16 cellular contexts compared by ENCODE assay signal in the genomic region with DNA sequence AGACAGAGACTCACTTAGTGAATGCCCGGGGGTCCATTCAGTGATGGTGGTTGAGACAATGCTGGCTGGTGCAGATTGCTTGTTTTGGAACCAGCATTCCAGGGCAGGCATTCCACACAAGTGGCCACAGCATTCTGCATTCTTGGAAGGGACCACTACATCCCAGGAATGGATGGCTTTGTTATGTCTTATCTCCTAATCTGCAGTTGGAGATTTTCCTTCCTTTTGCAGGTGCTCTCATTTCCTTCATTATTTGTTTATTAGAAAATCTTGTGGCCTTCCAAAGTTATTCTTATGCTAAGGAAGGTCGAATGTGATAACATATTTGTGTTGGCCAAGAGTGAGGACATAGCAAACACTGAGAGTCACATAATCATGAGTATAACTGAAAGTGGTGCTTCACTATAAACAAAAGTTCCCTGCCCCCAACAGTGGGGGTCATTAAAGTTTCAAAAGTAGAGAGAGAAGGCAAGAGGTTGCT.
DNase-seq lines count a peak whose midpoint lies in the region; ATAC-seq, FAIRE-seq and TF ChIP-seq lines count a peak whose summit lies in the region.
"Had no signal": no experiment of that assay in that cellular context is flagged by ENCODE, and none has a peak within 500 bp of the region (broad histone marks: within the 10 kb centered on the region; RNA-seq: fewer than 3 reads in every experiment).

No MANE protein-coding gene starts in this region.

- H2BK15ac ChIP-seq in IMR-90 (ENCODE audit: low read depth, low read length): no peak overlapping the region

- H4K5ac ChIP-seq in IMR-90 (ENCODE audit: low read depth, low read length): no peak overlapping the region

- H3K4ac ChIP-seq in IMR-90 (ENCODE audit: low read depth, low read length): peak overlapping the region; percentile 25; the same call in 1 of the 2 replicates

- no peak overlapping the region for H3K14ac ChIP-seq in IMR-90 (replicated peaks; ENCODE audit: low read depth, low read length)

- intact Hi-C loops in IMR-90 (cut with micrococcal nuclease): loop anchor here (5.0 kb wide), 2 partner anchors 62 to 353 kb away; no protein-coding TSS in a partner anchor
- intact Hi-C loops in pancreas (cut with DNase I): no loop called here

- H2AK9ac ChIP-seq in IMR-90 (replicated peaks; ENCODE audit: low read depth, low read length, poor library complexity): peak overlapping the region; percentile 6

- TF ChIP-seq POLR2A in IMR-90 (IDR thresholded peaks at IDR 0.05; ENCODE audit: low read depth, low read length): no peak

- dilution Hi-C loops in IMR-90 (cut with HindIII; ENCODE audit: low sequenced_read_pairs, unreplicated experiment): no loop called here

- TF ChIP-seq RAD21 in IMR-90 (IDR thresholded peaks at IDR 0.05; ENCODE audit: low read length): no peak

- POLR2A ChIA-PET in IMR-90 (lab: Charles Lee; ENCODE audit: unreplicated experiment): no interaction called here

- peak overlapping the region; percentile 44; the same call in 1 of the 2 replicates for H3K18ac ChIP-seq in IMR-90 (ENCODE audit: low read depth, low read length)

- CTCF ChIA-PET in IMR-90 (lab: Yijun Ruan, JAX): interaction anchor here (0.7 kb wide), 1 partner anchor 344 kb away, joined by 4 read pairs; no protein-coding TSS in a partner anchor

- FAIRE-seq in urothelium cell line (lab: Jason Lieb, UNC): peak; percentile 88
- no peak for FAIRE-seq in pancreas (lab: Jason Lieb, UNC)
- FAIRE-seq: keratinocyte had no signal

- peak; percentile 38 for DNase-seq in IMR-90
- peak; percentile 79 for DNase-seq in endodermal cell
- DNase-seq in iPS-NIHi7 (ENCODE audit: extremely low spot score): peak; percentile 38
- peak; percentile 48 for DNase-seq in urothelium cell line (ENCODE audit: low spot score)
- DNase-seq in pancreas: no peak
- DNase-seq in activated naive CD4-positive, alpha-beta T cell treated with Interleukin-2 at 50 U/mL for 16 hours: no peak
- no peak for DNase-seq in NCI-H1694 (lab: John Stamatoyannopoulos, UW)
- DNase-seq: activated CD8-positive, alpha-beta memory T cell treated with anti-CD3 and anti-CD28 coated beads, Interleukin-2, amount 10 ng/mL, durations not matched to agents 7 days and 5 days; CD4-positive, alpha-beta T cell; MG63; mucosa of descending colon; RPMI8226; substantia nigra had no signal

- H2AFZ ChIP-seq in IMR-90 (replicated peaks; ENCODE audit: low read length, poor library complexity): no peak overlapping the region
- H2AFZ ChIP-seq: parathyroid adenoma had no signal

- no peak overlapping the region for H3K27ac Mint-ChIP-seq in endodermal cell
- H3K27ac Mint-ChIP-seq: activated CD8-positive, alpha-beta memory T cell treated with anti-CD3 and anti-CD28 coated beads, Interleukin-2, amount 10 ng/mL, durations not matched to agents 7 days and 5 days; CD4-positive, alpha-beta T cell; T-helper 1 cell treated with Interleukin-12 subunit alpha and Interleukin-12 subunit beta and Interleukin-4 antibody, amounts not matched to agents 30 μg/mL and 1 μg/mL, for 36 hours had no signal

- ATAC-seq in IMR-90 (ENCODE audit: low read depth) (peak; percentile 62), pancreas (no peak)
- ATAC-seq: activated CD8-positive, alpha-beta memory T cell treated with anti-CD3 and anti-CD28 coated beads, Interleukin-2, amount 10 ng/mL, durations not matched to agents 7 days and 5 days; mucosa of descending colon had no signal

- H3K4me2 ChIP-seq in IMR-90 (ENCODE audit: low read depth, low read length): no peak overlapping the region

- H3K9me1 ChIP-seq in IMR-90 (ENCODE audit: insufficient read depth, low read length): peaks cover 3% of the 10 kb centered on the region; the same call in 1 of the 2 replicates

- no peaks in the 10 kb centered on the region for H4K20me1 ChIP-seq in IMR-90 (ENCODE audit: insufficient read depth, low read length)

- BruUV-seq in IMR-90 (replicated peaks; lab: Mats Ljungman, UMichigan): no TSS peak

- WGBS in IMR-90 (ENCODE audit: extremely low coverage in 2 of 2, insufficient read length in 1 of 2), 2 experiments: no CpG with 5 or more reads among the region's 2 CpGs
- WGBS in endodermal cell (ENCODE audit: insufficient coverage in 1 of 2, insufficient read length in 1 of 2), 2 experiments: 37 to 57% methylated on average over 2 of the region's 2 CpGs
- WGBS in pancreas, 2 donors: 24 to 30% methylated on average over 2 of the region's 2 CpGs

- H3K4me1 ChIP-seq in IMR-90 (ENCODE audit: control insufficient read depth, insufficient read depth, low read length) (peaks cover 15% of the 10 kb centered on the region), endodermal cell (ENCODE audit: control insufficient read depth, insufficient read depth, low read length) (peaks cover 7% of the 10 kb centered on the region), pancreas (peaks cover 0 to 4% (median 0%) of the 10 kb centered on the region in 3 donors)
- H3K4me1 ChIP-seq: parathyroid adenoma had no signal

- H3K27me3 Mint-ChIP-seq in endodermal cell (ENCODE audit: insufficient read depth): peaks cover 4% of the 10 kb centered on the region
- H3K27me3 Mint-ChIP-seq: activated CD8-positive, alpha-beta memory T cell treated with anti-CD3 and anti-CD28 coated beads, Interleukin-2, amount 10 ng/mL, durations not matched to agents 7 days and 5 days had no signal

- peaks cover 10% of the 10 kb centered on the region for H3K4me1 Mint-ChIP-seq in endodermal cell

- in situ Hi-C loops in IMR-90 (cut with MboI; ENCODE audit: low sequenced_read_pairs): no loop called here

- no peaks in the 10 kb centered on the region for H3K79me1 ChIP-seq in IMR-90 (ENCODE audit: low read depth in 1 of 2, low read length in 2 of 2)

- H3K23ac ChIP-seq in IMR-90 (ENCODE audit: low read depth, low read length): no peak overlapping the region

- H3K4me3 ChIP-seq in IMR-90 (ENCODE audit: insufficient read depth, low read depth, low read length): no peak overlapping the region
- no peak overlapping the region for H3K4me3 ChIP-seq in endodermal cell (ENCODE audit: low read length)
- H3K4me3 ChIP-seq in pancreas: no peak overlapping the region
- H3K4me3 ChIP-seq: MG63, mucosa of descending colon had no signal

- H3K9me3 Mint-ChIP-seq in endodermal cell: no peaks in the 10 kb centered on the region
- H3K9me3 Mint-ChIP-seq: CD4-positive, alpha-beta T cell; T-helper 1 cell treated with Interleukin-12 subunit alpha and Interleukin-12 subunit beta and Interleukin-4 antibody, amounts not matched to agents 30 μg/mL and 1 μg/mL, for 36 hours had no signal

- 0 out of 2 replicates have a peak overlapping the region, but pooled peaks have one; percentile 6 for H2AK5ac ChIP-seq in IMR-90 (ENCODE audit: low read depth, low read length)

- no peaks in the 10 kb centered on the region for H3K36me3 Mint-ChIP-seq in endodermal cell (ENCODE audit: low read depth)
- H3K36me3 Mint-ChIP-seq: activated CD8-positive, alpha-beta memory T cell treated with anti-CD3 and anti-CD28 coated beads, Interleukin-2, amount 10 ng/mL, durations not matched to agents 7 days and 5 days had no signal

- no peak for TF ChIP-seq CTCF in IMR-90 (conservative IDR thresholded peaks at IDR 0.05; ENCODE audit: low read depth, low read length)
- TF ChIP-seq CTCF in endodermal cell (conservative IDR thresholded peaks at IDR 0.05): no peak
- TF ChIP-seq CTCF in pancreas (IDR thresholded peaks at IDR 0.05): no peak

- no peak overlapping the region for H4K8ac ChIP-seq in IMR-90 (ENCODE audit: low read depth in 2 of 2, low read length in 2 of 2)

- H3K27ac ChIP-seq in IMR-90 (ENCODE audit: insufficient read depth, low read length) (no peak overlapping the region), endodermal cell (ENCODE audit: low read depth, low read length) (no peak overlapping the region), pancreas (no peak overlapping the region)
- H3K27ac ChIP-seq: parathyroid adenoma had no signal

- H4K91ac ChIP-seq in IMR-90 (ENCODE audit: insufficient read depth, low read depth, low read length): peak overlapping the region; percentile 2; the same call in 1 of the 2 replicates

- H3K9ac ChIP-seq in IMR-90 (ENCODE audit: low read depth, low read length): no peak overlapping the region
- H3K9ac ChIP-seq in endodermal cell (ENCODE audit: extremely low read depth, low read length, poor library complexity, severe bottlenecking): no peak overlapping the region
- H3K9ac ChIP-seq: parathyroid adenoma had no signal

- H3K56ac ChIP-seq in IMR-90 (ENCODE audit: extremely low read depth, insufficient read depth, low read length): no peak overlapping the region

- 0 out of 2 replicates have a peak overlapping the region, but pooled peaks have one; percentile 18 for H2BK120ac ChIP-seq in IMR-90 (ENCODE audit: low read depth, low read length)

- no peaks in the 10 kb centered on the region for H3K36me3 ChIP-seq in IMR-90 (ENCODE audit: control insufficient read depth, insufficient read depth, low read length)
- no peaks in the 10 kb centered on the region for H3K36me3 ChIP-seq in endodermal cell (ENCODE audit: control insufficient read depth, insufficient read depth, low read length)
- H3K36me3 ChIP-seq in pancreas: no peaks in the 10 kb centered on the region
- H3K36me3 ChIP-seq: MG63 had no signal

- no peak overlapping the region for H3K4me3 Mint-ChIP-seq in endodermal cell
- H3K4me3 Mint-ChIP-seq: activated CD8-positive, alpha-beta memory T cell treated with anti-CD3 and anti-CD28 coated beads, Interleukin-2, amount 10 ng/mL, durations not matched to agents 7 days and 5 days; CD4-positive, alpha-beta T cell; T-helper 1 cell treated with Interleukin-12 subunit alpha and Interleukin-12 subunit beta and Interleukin-4 antibody, amounts not matched to agents 30 μg/mL and 1 μg/mL, for 36 hours had no signal

- H3K9me3 ChIP-seq in IMR-90 (ENCODE audit: control insufficient read depth, insufficient read depth, low read length) (no peaks in the 10 kb centered on the region), endodermal cell (ENCODE audit: control insufficient read depth, low read length) (no peaks in the 10 kb centered on the region), pancreas (no peaks in the 10 kb centered on the region)
- H3K9me3 ChIP-seq: MG63, mucosa of descending colon had no signal

- no peak overlapping the region for H2BK5ac ChIP-seq in IMR-90 (ENCODE audit: low read depth, low read length, poor library complexity, severe bottlenecking)

- no peaks in the 10 kb centered on the region; the same call in 1 of the 2 replicates for H3K27me3 ChIP-seq in IMR-90 (ENCODE audit: control insufficient read depth, insufficient read depth, low read length)
- no peaks in the 10 kb centered on the region for H3K27me3 ChIP-seq in endodermal cell (ENCODE audit: control insufficient read depth, insufficient read depth, low read length, poor library complexity, severe bottlenecking)
- H3K27me3 ChIP-seq in pancreas: no peaks in the 10 kb centered on the region
- H3K27me3 ChIP-seq: MG63 had no signal

- peak overlapping the region; percentile 71; the same call in 1 of the 2 replicates for H2BK20ac ChIP-seq in IMR-90 (ENCODE audit: low read depth, low read length)

TF ChIP-seq in IMR-90, 13 proteins besides CTCF, POLR2A, EP300 and RAD21:
- no peak for TF ChIP-seq BHLHE40 (IDR thresholded peaks at IDR 0.05; ENCODE audit: low read depth, low read length)
- TF ChIP-seq CHD1 (IDR thresholded peaks at IDR 0.05; ENCODE audit: low read depth, low read length): no peak
- TF ChIP-seq FOS (IDR thresholded peaks at IDR 0.05; ENCODE audit: low read depth, low read length): no peak

Comparison
In these comparisons a context has a peak if more than half of its experiments do, and no peak if none do; other contexts are left out.
1. DNase-seq: peak in IMR-90 (single experiment), endodermal cell (single experiment), iPS-NIHi7 (single experiment) and urothelium cell line (single experiment); none in pancreas (0 of 6), activated naive CD4-positive, alpha-beta T cell treated with Interleukin-2 at 50 U/mL for 16 hours (single experiment) and NCI-H1694 (single experiment).